7 cellular contexts compared by ENCODE assay signal in genomic region chr2:194549387-194549786, GRCh38.
"Had no signal": no experiment of that assay in that cellular context is flagged by ENCODE, and none has a peak within 500 bp of the region (broad histone marks: within the 10 kb centered on the region; RNA-seq: fewer than 3 reads in every experiment).

No MANE protein-coding gene starts in this region.

- H3K4me3 ChIP-seq: K562 had no signal

- ATAC-seq: HepG2, K562 had no signal

- DNase-seq: IMR-90, KG1 had no signal

- H3K9me3 Mint-ChIP-seq: IgD-negative memory B cell had no signal

- H3K9ac ChIP-seq: KMS-11 had no signal

- H3K4me1 Mint-ChIP-seq: IgD-negative memory B cell had no signal

- H3K27me3 Mint-ChIP-seq: IgD-negative memory B cell had no signal

- H3K4me2 ChIP-seq: KMS-11 had no signal

- H3K27ac Mint-ChIP-seq: IgD-negative memory B cell had no signal

- H3K36me3 Mint-ChIP-seq: IgD-negative memory B cell had no signal

- H3K27ac ChIP-seq: HL-60, KMS-11 had no signal

- H3K4me3 Mint-ChIP-seq: IgD-negative memory B cell had no signal
